Comparison of ENCODE assay signal across 7 cellular contexts in the genomic region with DNA sequence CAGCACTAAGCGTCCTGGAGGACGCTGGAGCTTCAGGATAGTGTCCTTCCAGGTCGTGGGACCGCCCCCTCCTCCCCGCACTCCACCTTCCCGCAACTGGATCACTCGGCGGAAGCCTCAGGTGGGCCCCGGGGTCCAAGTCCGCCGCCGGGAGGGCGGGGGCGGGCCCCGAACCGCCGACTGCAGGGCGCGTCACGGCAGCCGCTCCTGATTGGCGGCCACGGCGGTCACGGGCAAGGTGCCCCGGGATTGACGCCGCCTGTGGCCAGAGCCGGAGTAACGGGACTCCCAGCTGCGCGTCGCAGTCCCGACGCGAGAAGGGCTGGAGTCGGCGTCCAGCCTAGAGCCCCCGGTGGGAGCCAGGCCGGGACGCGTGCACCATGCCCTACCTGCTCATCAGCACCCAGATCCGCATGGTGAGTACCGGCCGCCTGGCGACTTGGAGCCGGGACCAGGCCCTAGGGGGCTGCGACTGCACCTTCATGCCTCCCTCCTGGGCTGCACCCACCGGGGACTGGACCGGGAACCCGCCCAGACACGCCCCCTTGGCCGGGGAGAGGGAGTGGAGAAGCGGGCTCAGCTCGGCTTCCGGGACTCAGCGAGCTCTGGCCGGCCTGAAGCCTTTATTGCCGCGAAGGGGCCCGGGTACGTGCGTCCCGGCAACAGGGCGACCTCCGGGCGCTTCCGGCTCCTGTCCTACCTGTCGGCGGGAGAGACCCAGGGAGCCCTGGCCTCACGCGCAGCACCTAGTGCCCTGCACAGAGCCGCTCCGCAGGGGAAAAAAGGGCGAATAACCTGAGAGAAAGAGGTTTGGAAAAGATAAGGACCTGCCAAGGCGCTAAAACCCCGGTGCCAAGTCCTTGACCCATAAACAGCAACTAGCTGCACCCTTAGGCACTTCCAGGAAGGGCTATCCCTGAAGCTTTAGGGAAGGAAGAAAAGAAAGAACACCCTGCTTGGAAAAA. TPM values are rescaled to one million over a fixed set of nuclear protein-coding genes. Genes with fewer than 3 reads are reported as not detected.
DNase-seq lines count a peak whose midpoint lies in the region; ATAC-seq and TF ChIP-seq lines count a peak whose summit lies in the region.

A gene (plus strand): TSS at position 268 of the 965 bp plus-strand sequence. CDS start 113 bp downstream, at position 381.

- 0% methylated on average over 50 of the region's 77 CpGs; no CpG with 5 or more reads in 1 of the 2 donors for WGBS in transverse colon (ENCODE audit: low coverage in 1 of 2), 2 donors

- H3K4me1 ChIP-seq in NT2/D1 (ENCODE audit: insufficient read depth, insufficient read length) (peaks cover 17% of the 10 kb centered on the region), transverse colon (peaks cover 12 to 55% (median 43%) of the 10 kb centered on the region in 4 donors)

- H3K9me3 ChIP-seq in NT2/D1 (ENCODE audit: insufficient read depth, low read length) (no peaks in the 10 kb centered on the region), transverse colon (no peaks in the 10 kb centered on the region)

- no peaks in the 10 kb centered on the region for H3K9me3 Mint-ChIP-seq in nephron

- in situ Hi-C loops in transverse colon (cut with MboI; ENCODE audit: low pct_ligation_motif_present in 1 of 4, low pct_unique_long_range_greater_than_20kb in 1 of 4, low sequenced_read_pairs in 3 of 4), result loop anchor here in 1 of 4 donors (25.0 kb wide), 1 partner anchor 177 kb away; a partner anchor contains a TSS

- H3K27ac ChIP-seq in transverse colon, result peak within 1 kb of the TSS; percentile 85 to 89 (median 86)

- H3K27me3 Mint-ChIP-seq in nephron (ENCODE audit: low read depth), result peaks cover 5% of the 10 kb centered on the region

- H3K36me3 ChIP-seq in NT2/D1 (ENCODE audit: insufficient read depth, insufficient read length, low read length) (peaks cover 20% of the 10 kb centered on the region), transverse colon (no peaks in the 10 kb centered on the region)

- TF ChIP-seq EP300 in transverse colon (IDR thresholded peaks at IDR 0.05; ENCODE audit: low read depth), result no peak

- TF ChIP-seq POLR2A in GM15510 (IDR thresholded peaks at IDR 0.05; ENCODE audit: borderline replicate concordance, extremely low read depth, insufficient read length), result peak; percentile 47
- TF ChIP-seq POLR2A in transverse colon (IDR thresholded peaks at IDR 0.05), result peak; percentile 71

- H3K9ac ChIP-seq in NT2/D1 (ENCODE audit: insufficient read length, low read depth), result peak within 1 kb of the TSS; percentile 87

- H3K4me3 ChIP-seq in NT2/D1 (ENCODE audit: insufficient read length, low read depth) (peak within 1 kb of the TSS; percentile 65), transverse colon (peak within 1 kb of the TSS; percentile 39 to 62 (median 46))

- peak; percentile 53 for ATAC-seq in HG02678 (IDR thresholded peaks at IDR 0.05; ENCODE audit: unreplicated experiment)

- DNase-seq in NT2/D1 (ENCODE audit: low read depth, low spot score) (no peak), fibroblast of peridontal ligament (ENCODE audit: extremely low read depth) (peak; percentile 35), transverse colon (peak; percentile 90)
- DNase-seq in activated T-helper 1 cell treated with anti-CD3 and anti-CD28 coated beads, Interleukin-2, amount 50 U/mL, for 16 hours (ENCODE audit: low read depth in 1 of 2, low spot score in 1 of 2), result peak; percentile 34 to 61

- peak; percentile 47 to 55 (median 54) for TF ChIP-seq CTCF in nephron (IDR thresholded peaks at IDR 0.05; ENCODE audit: unreplicated experiment in 3 of 3)
- peak; percentile 26 to 63 (median 37) for TF ChIP-seq CTCF in transverse colon (IDR thresholded peaks at IDR 0.05)

- no peaks in the 10 kb centered on the region for H3K36me3 Mint-ChIP-seq in nephron (ENCODE audit: low read depth)

- peaks cover 25% of the 10 kb centered on the region for H3K4me1 Mint-ChIP-seq in nephron

- peak within 1 kb of the TSS; percentile 86 to 88 (median 88) for H3K4me3 Mint-ChIP-seq in nephron

- H3K27ac Mint-ChIP-seq in nephron, result peak within 1 kb of the TSS; percentile 91 to 97 (median 94)

- intact Hi-C loops in transverse colon (cut with DNase I; ENCODE audit: low total_unique reads), result no loop called here

- H3K27me3 ChIP-seq in NT2/D1 (ENCODE audit: insufficient read depth, insufficient read length), result no peaks in the 10 kb centered on the region
- no peaks in the 10 kb centered on the region for H3K27me3 ChIP-seq in transverse colon

RNA-seq across cellular contexts. Expression of the gene that starts here (rescaled TPM):
- 10 to 100 TPM; 22.5 to 58.5 (median 46.5) TPM for total RNA-seq in transverse colon
